8 cellular contexts compared by ENCODE assay signal in genomic region chr12:49342914-49343731, GRCh38. TPM values are rescaled to one million over a fixed set of nuclear protein-coding genes. Genes with fewer than 3 reads are reported as not detected.
DNase-seq lines count a peak whose midpoint lies in the region; TF ChIP-seq lines count a peak whose summit lies in the region.

No MANE protein-coding gene starts in this region.

- peak overlapping the region in 9 of 10 experiments; percentile 26 to 66 (median 51); a peak in 16 of 20 replicates for H3K4me3 ChIP-seq in BLaER1 treated with 17β-estradiol and CSF1 and Interleukin-3, amounts not matched to agents 10 nM and 100 nM
- H3K4me3 ChIP-seq in HUES6 (ENCODE audit: low read depth, low read length) (peak overlapping the region; percentile 78), astrocyte of the cerebellum (ENCODE audit: low read depth, low read length) (peak overlapping the region; percentile 31)

- H3K27ac ChIP-seq in BLaER1 treated with 17β-estradiol and CSF1 and Interleukin-3, amounts not matched to agents 10 nM and 100 nM, result no peak overlapping the region
- no peak overlapping the region for H3K27ac ChIP-seq in HUES6 (ENCODE audit: low read depth, low read length)

- H3K9me3 ChIP-seq in BLaER1 treated with 17β-estradiol and CSF1 and Interleukin-3, amounts not matched to agents 10 nM and 100 nM (replicated peaks in 1 of 11), result no peaks in the 10 kb centered on the region
- no peaks in the 10 kb centered on the region for H3K9me3 ChIP-seq in HUES6 (ENCODE audit: control insufficient read depth, insufficient read depth, low read depth, low read length)

- no peak for DNase-seq in astrocyte of the cerebellum (ENCODE audit: low read depth)
- peak in 1 of 2 experiments; percentile 52 for DNase-seq in mesothelial cell of epicardium (ENCODE audit: low spot score in 2 of 2, unreplicated experiment in 2 of 2)
- peak; percentile 41 for DNase-seq in ureter (ENCODE audit: low spot score)
- no peak for DNase-seq in DMS114 treated with DMSO at 0.1 percent for 48 hours (lab: John Stamatoyannopoulos, UW; ENCODE audit: unreplicated experiment)
- DNase-seq in SW480 (ENCODE audit: low spot score), result no peak
- no peak for DNase-seq in NCI-H446 (lab: John Stamatoyannopoulos, UW)

- in situ Hi-C loops in astrocyte of the cerebellum (cut with HindIII; ENCODE audit: low sequenced_read_pairs), result no loop called here

- peaks cover 99 to 100% (median 100%) of the 10 kb centered on the region in 11 experiments for H3K27me3 ChIP-seq in BLaER1 treated with 17β-estradiol and CSF1 and Interleukin-3, amounts not matched to agents 10 nM and 100 nM
- peaks cover 98% of the 10 kb centered on the region for H3K27me3 ChIP-seq in HUES6 (ENCODE audit: control insufficient read depth, insufficient read depth, low read length)

- peaks cover 97% of the 10 kb centered on the region for H3K27me3 Mint-ChIP-seq in mesothelial cell of epicardium (ENCODE audit: low read depth)

- H3K27ac Mint-ChIP-seq in mesothelial cell of epicardium, result no peak overlapping the region

- peaks cover 0 to 91% (median 59%) of the 10 kb centered on the region in 11 experiments; a peak in 19 of 22 replicates for H4K20me1 ChIP-seq in BLaER1 treated with 17β-estradiol and CSF1 and Interleukin-3, amounts not matched to agents 10 nM and 100 nM

- peaks cover 43 to 62% (median 56%) of the 10 kb centered on the region in 10 experiments for H3K4me1 ChIP-seq in BLaER1 treated with 17β-estradiol and CSF1 and Interleukin-3, amounts not matched to agents 10 nM and 100 nM
- peaks cover 51% of the 10 kb centered on the region for H3K4me1 ChIP-seq in HUES6 (ENCODE audit: control insufficient read depth, insufficient read depth, low read length)

- peak overlapping the region; percentile 65 for H3K4me3 Mint-ChIP-seq in mesothelial cell of epicardium

- H3K36me3 ChIP-seq in BLaER1 treated with 17β-estradiol and CSF1 and Interleukin-3, amounts not matched to agents 10 nM and 100 nM, result no peaks in the 10 kb centered on the region
- no peaks in the 10 kb centered on the region for H3K36me3 ChIP-seq in HUES6 (ENCODE audit: control insufficient read depth, insufficient read depth, low read length)

- peaks cover 51% of the 10 kb centered on the region for H3K4me1 Mint-ChIP-seq in mesothelial cell of epicardium

- H3K9ac ChIP-seq in BLaER1 treated with 17β-estradiol and CSF1 and Interleukin-3, amounts not matched to agents 10 nM and 100 nM, result 0 out of 22 replicates have a peak overlapping the region, but pooled peaks of 1 of the 11 experiments have one; percentile 26
- no peak overlapping the region for H3K9ac ChIP-seq in HUES6 (ENCODE audit: low read length)

- no peaks in the 10 kb centered on the region for H3K36me3 Mint-ChIP-seq in mesothelial cell of epicardium

- H3K9me3 Mint-ChIP-seq in mesothelial cell of epicardium, result no peaks in the 10 kb centered on the region

- no peak for TF ChIP-seq CTCF in astrocyte of the cerebellum (IDR thresholded peaks at IDR 0.05; ENCODE audit: low read depth, low read length, missing control alignments)
- TF ChIP-seq CTCF in mesothelial cell of epicardium (IDR thresholded peaks at IDR 0.05; ENCODE audit: unreplicated experiment), result no peak

- H3K4me2 ChIP-seq in BLaER1 treated with 17β-estradiol and CSF1 and Interleukin-3, amounts not matched to agents 10 nM and 100 nM, result peak overlapping the region; percentile 54 to 93 (median 82)

RNA-seq across cellular contexts. Expression of gene DNAJC22, which starts 3.6 kb away (rescaled TPM):
- total RNA-seq in mesothelial cell of epicardium (13.2 to 15.3 TPM (median 14.4 TPM) in 3 replicates), ureter (0.16 TPM)

RNA-seq across cellular contexts. Expression of gene C1QL4, which starts 6.1 kb away (rescaled TPM):
- total RNA-seq in mesothelial cell of epicardium, result 0.20 TPM in 2 of 3 replicates, not detected in the other
- not detected for total RNA-seq in ureter

RNA-seq across cellular contexts. Expression of gene TROAP, which starts 20.1 kb away (rescaled TPM):
- total RNA-seq in mesothelial cell of epicardium (29.5 to 30.8 TPM (median 29.8 TPM) in 3 replicates), ureter (1.3 TPM)

RNA-seq across cellular contexts. Expression of gene SPATS2, which starts 24.1 kb away (rescaled TPM):
- 68.3 to 71.2 TPM (median 69.0 TPM) in 3 replicates for total RNA-seq in mesothelial cell of epicardium
- 20.0 TPM for total RNA-seq in ureter

RNA-seq across cellular contexts. Expression of gene PRPH, which starts 48.2 kb away (rescaled TPM):
- total RNA-seq in mesothelial cell of epicardium (0.38 TPM in 1 of 3 replicates, not detected in the others), ureter (1.7 TPM)

Comparison
In these comparisons a context has a peak if more than half of its experiments do, and no peak if none do; other contexts are left out.
1. RNA of gene DNAJC22, which starts 3.6 kb away (total RNA-seq): 13.2 to 15.3 TPM in mesothelial cell of epicardium; 0.16 TPM in ureter (single experiment); every median in the first group is over 10 times any median in the second.
2. RNA of gene TROAP, which starts 20.1 kb away (total RNA-seq): 29.5 to 30.8 TPM in mesothelial cell of epicardium; 1.3 TPM in ureter (single experiment); every median in the first group is over 10 times any median in the second.
3. Peak in every context shown above with its lines, with median percentiles within 50 percentile points of each other: H3K4me3 ChIP-seq.